ENCODE assay signal across 6 cellular contexts in genomic region chr16:30561212-30561816, GRCh38. TPM values are rescaled to one million over a fixed set of nuclear protein-coding genes. Genes with fewer than 3 reads are reported as not detected.
DNase-seq lines count a peak whose midpoint lies in the region; ATAC-seq and TF ChIP-seq lines count a peak whose summit lies in the region.

No MANE protein-coding gene starts in this region.

- H3K27ac ChIP-seq in BLaER1 (peak overlapping the region; percentile 67), liver (ENCODE audit: low read depth in 1 of 2, low read length in 2 of 2) (peak overlapping the region; percentile 35 to 72)

- CTCF ChIA-PET in activated CD8-positive, alpha-beta memory T cell treated with anti-CD3 and anti-CD28 coated beads, Interleukin-2, amount 10 ng/mL, durations not matched to agents 7 days and 5 days (lab: Charles Lee), result interaction anchor here (0.9 to 1.6 kb wide), 7 partner anchors 25 to 136 kb away, joined by 3 to 4 read pairs (median 3); partner anchors contain the start of genes DCTPP1 and ZNF747

- no peak for TF ChIP-seq RAD21 in liver (IDR thresholded peaks at IDR 0.05)

- H3K9me3 ChIP-seq in BLaER1 (no peaks in the 10 kb centered on the region), liver (ENCODE audit: control insufficient read depth in 4 of 4, low read length in 3 of 4) (no peaks in the 10 kb centered on the region)

- H3K4me3 ChIP-seq in BLaER1, result peak overlapping the region; percentile 66
- H3K4me3 ChIP-seq in liver (ENCODE audit: low read depth in 1 of 3, low read length in 3 of 3), result peak overlapping the region; percentile 37 to 65 (median 54)

- no peaks in the 10 kb centered on the region for H3K27me3 Mint-ChIP-seq in activated CD8-positive, alpha-beta memory T cell treated with anti-CD3 and anti-CD28 coated beads, Interleukin-2, amount 10 ng/mL, durations not matched to agents 7 days and 5 days

- H3K36me3 ChIP-seq in BLaER1, result peaks cover 3% of the 10 kb centered on the region
- no peaks in the 10 kb centered on the region for H3K36me3 ChIP-seq in liver (ENCODE audit: control insufficient read depth in 4 of 4, insufficient read depth in 3 of 4, low read depth in 1 of 4, low read length in 3 of 4)

- H3K36me3 Mint-ChIP-seq in activated CD8-positive, alpha-beta memory T cell treated with anti-CD3 and anti-CD28 coated beads, Interleukin-2, amount 10 ng/mL, durations not matched to agents 7 days and 5 days, result peaks cover 1% of the 10 kb centered on the region

- peak overlapping the region; percentile 75 for H3K4me3 Mint-ChIP-seq in activated CD8-positive, alpha-beta memory T cell treated with anti-CD3 and anti-CD28 coated beads, Interleukin-2, amount 10 ng/mL, durations not matched to agents 7 days and 5 days

- H3K27me3 ChIP-seq in BLaER1, result peaks cover 33% of the 10 kb centered on the region
- no peaks in the 10 kb centered on the region for H3K27me3 ChIP-seq in liver (ENCODE audit: control insufficient read depth in 4 of 4, insufficient read depth in 4 of 4, low read length in 3 of 4)

- peak overlapping the region; percentile 71 for H3K9ac ChIP-seq in BLaER1
- peak overlapping the region; percentile 5 to 83 for H3K9ac ChIP-seq in liver (ENCODE audit: low read depth in 1 of 2, low read length in 2 of 2)

- H3K4me1 Mint-ChIP-seq in activated CD8-positive, alpha-beta memory T cell treated with anti-CD3 and anti-CD28 coated beads, Interleukin-2, amount 10 ng/mL, durations not matched to agents 7 days and 5 days, result peaks cover 24% of the 10 kb centered on the region

- peak; percentile 51 for DNase-seq in activated CD8-positive, alpha-beta memory T cell treated with anti-CD3 and anti-CD28 coated beads, Interleukin-2, amount 10 ng/mL, durations not matched to agents 7 days and 5 days
- DNase-seq in GOT3 (lab: John Stamatoyannopoulos, UW) (no peak), SKM-1 treated with dmso at 0.1 percent for 144 hours (lab: John Stamatoyannopoulos, UW; ENCODE audit: unreplicated experiment) (no peak)

- ATAC-seq in activated CD8-positive, alpha-beta memory T cell treated with anti-CD3 and anti-CD28 coated beads, Interleukin-2, amount 10 ng/mL, durations not matched to agents 7 days and 5 days, result no peak
- ATAC-seq in GM18861 (IDR thresholded peaks at IDR 0.05; ENCODE audit: unreplicated experiment), result no peak

- peak overlapping the region; percentile 86 for H3K27ac Mint-ChIP-seq in activated CD8-positive, alpha-beta memory T cell treated with anti-CD3 and anti-CD28 coated beads, Interleukin-2, amount 10 ng/mL, durations not matched to agents 7 days and 5 days

- H3K4me1 ChIP-seq in BLaER1 (peaks cover 36% of the 10 kb centered on the region), liver (ENCODE audit: control insufficient read depth in 4 of 4, insufficient read depth in 4 of 4, low read length in 3 of 4) (peaks cover 2 to 18% (median 9%) of the 10 kb centered on the region in 4 donors)

- TF ChIP-seq CTCF in liver (IDR thresholded peaks at IDR 0.05; ENCODE audit: low read depth, low read length, missing input control), result no peak

- H4K20me1 ChIP-seq in BLaER1, result no peaks in the 10 kb centered on the region

- H3K9me3 Mint-ChIP-seq in activated CD8-positive, alpha-beta memory T cell treated with anti-CD3 and anti-CD28 coated beads, Interleukin-2, amount 10 ng/mL, durations not matched to agents 7 days and 5 days (ENCODE audit: low read depth), result no peaks in the 10 kb centered on the region

- 25% methylated on average over 45 of the region's 45 CpGs for WGBS in liver

- peak overlapping the region; percentile 80 for H3K4me2 ChIP-seq in BLaER1

TF ChIP-seq in liver, 16 proteins besides CTCF, POLR2A, EP300 and RAD21:
- TF ChIP-seq FOXA1 (IDR thresholded peaks at IDR 0.05) (no peak), FOXA2 (IDR thresholded peaks at IDR 0.05) (no peak), YY1 (IDR thresholded peaks at IDR 0.05) (peak; percentile 74)

RNA-seq across cellular contexts. Expression of gene ZNF764, which starts 3.1 kb away (rescaled TPM):
- 10 to 100 TPM; 14.0 to 15.6 TPM for total RNA-seq in activated CD8-positive, alpha-beta memory T cell treated with anti-CD3 and anti-CD28 coated beads, Interleukin-2, amount 10 ng/mL, durations not matched to agents 7 days and 5 days
- 1 to 10 TPM; 5.0 to 6.8 TPM for total RNA-seq in liver
- 1 to 10 TPM; 1.6 to 3.4 TPM for polyA plus RNA-seq in liver

RNA-seq across cellular contexts. Expression of gene ZNF688, which starts 10.2 kb away (rescaled TPM):
- total RNA-seq in activated CD8-positive, alpha-beta memory T cell treated with anti-CD3 and anti-CD28 coated beads, Interleukin-2, amount 10 ng/mL, durations not matched to agents 7 days and 5 days, result 10 to 100 TPM; 14.5 to 14.7 TPM
- 1 to 10 TPM; 3.4 to 3.7 TPM for total RNA-seq in liver
- 1 to 10 TPM; 5.8 to 8.9 TPM for polyA plus RNA-seq in liver

RNA-seq across cellular contexts. Expression of gene ZNF785, which starts 24.2 kb away (rescaled TPM):
- 10 to 100 TPM; 18.9 to 21.2 TPM for total RNA-seq in activated CD8-positive, alpha-beta memory T cell treated with anti-CD3 and anti-CD28 coated beads, Interleukin-2, amount 10 ng/mL, durations not matched to agents 7 days and 5 days
- 1 to 10 TPM; 4.5 to 5.9 TPM for total RNA-seq in liver
- 1 to 10 TPM; 1.8 to 2.0 TPM for polyA plus RNA-seq in liver

RNA-seq across cellular contexts. Expression of gene ZNF747, which starts 26.7 kb away (rescaled TPM):
- total RNA-seq in activated CD8-positive, alpha-beta memory T cell treated with anti-CD3 and anti-CD28 coated beads, Interleukin-2, amount 10 ng/mL, durations not matched to agents 7 days and 5 days, result 10 to 100 TPM; 11.3 to 13.2 TPM
- 10 to 100 TPM in 1 of 2 donors, 1 to 10 TPM in 1; 6.9 to 10.5 TPM for total RNA-seq in liver
- 1 to 10 TPM; 3.8 to 6.2 TPM for polyA plus RNA-seq in liver

RNA-seq across cellular contexts. Expression of gene ZNF768, which starts 34.9 kb away (rescaled TPM):
- total RNA-seq in activated CD8-positive, alpha-beta memory T cell treated with anti-CD3 and anti-CD28 coated beads, Interleukin-2, amount 10 ng/mL, durations not matched to agents 7 days and 5 days, result 10 to 100 TPM in 1 of 2 experiments, 1 to 10 TPM in 1; 6.2 to 10.3 TPM
- 10 to 100 TPM in 1 of 2 donors, 1 to 10 TPM in 1; 8.9 to 12.8 TPM for total RNA-seq in liver
- polyA plus RNA-seq in liver, result 10 to 100 TPM in 1 of 2 donors, 1 to 10 TPM in 1; 2.2 to 16.9 TPM
